Comparison of ENCODE assay signal across 16 cellular contexts in the genomic region with DNA sequence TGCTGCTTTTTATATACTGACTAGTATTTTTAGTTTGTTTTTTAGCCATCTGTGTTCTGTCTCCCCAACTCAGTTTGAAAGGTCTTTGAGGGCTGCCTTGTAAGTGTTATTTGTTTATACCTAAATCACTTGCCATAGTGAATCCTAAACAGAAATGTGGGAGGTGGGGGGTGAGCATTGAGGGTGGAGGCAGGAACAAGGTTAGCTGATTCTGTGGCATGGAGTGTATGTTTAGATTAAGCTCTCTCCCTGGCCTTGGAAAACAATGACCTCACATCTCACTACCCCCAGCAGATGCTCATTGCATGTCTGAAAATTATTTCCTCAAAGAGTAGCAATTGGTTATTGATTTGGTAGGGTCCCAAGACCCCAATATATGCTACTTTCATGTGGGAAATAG. TPM values are rescaled to one million over a fixed set of nuclear protein-coding genes. Genes with fewer than 3 reads are reported as not detected.
DNase-seq lines count a peak whose midpoint lies in the region; ATAC-seq and TF ChIP-seq lines count a peak whose summit lies in the region.
"Had no signal": no experiment of that assay in that cellular context is flagged by ENCODE, and none has a peak within 500 bp of the region (broad histone marks: within the 10 kb centered on the region; RNA-seq: fewer than 3 reads in every experiment).

No MANE protein-coding gene starts in this region.

- H3K4me3 ChIP-seq in IMR-90 (ENCODE audit: insufficient read depth, low read depth, low read length), result no peak overlapping the region
- H3K4me3 ChIP-seq: A549, GM23338, HAP-1 had no signal

- in situ Hi-C loops in IMR-90 (cut with MboI; ENCODE audit: low sequenced_read_pairs), result loop anchor here (10.0 to 25.0 kb wide), 4 partner anchors 315 to 1025 kb away; a partner anchor contains a TSS

- peaks cover 15% of the 10 kb centered on the region for H3K4me1 ChIP-seq in IMR-90 (ENCODE audit: control insufficient read depth, insufficient read depth, low read length)
- H3K4me1 ChIP-seq: BE2C, HAP-1 had no signal

- no peak for TF ChIP-seq RAD21 in IMR-90 (IDR thresholded peaks at IDR 0.05; ENCODE audit: low read length)

- peaks cover 4% of the 10 kb centered on the region; the same call in 1 of the 2 replicates for H3K9me1 ChIP-seq in IMR-90 (ENCODE audit: insufficient read depth, low read length)

- H4K5ac ChIP-seq in IMR-90 (ENCODE audit: low read depth, low read length), result no peak overlapping the region

- H4K20me1 ChIP-seq in IMR-90 (ENCODE audit: insufficient read depth, low read length), result no peaks in the 10 kb centered on the region

- H3K9me3 Mint-ChIP-seq in neural crest cell, result no peaks in the 10 kb centered on the region
- H3K9me3 Mint-ChIP-seq: GM23338, HFFc6 had no signal

- POLR2A ChIA-PET in IMR-90 (lab: Charles Lee; ENCODE audit: unreplicated experiment), result no interaction called here

- peak overlapping the region; percentile 11; the same call in 1 of the 2 replicates for H2BK120ac ChIP-seq in IMR-90 (ENCODE audit: low read depth, low read length)

- H3K36me3 ChIP-seq in IMR-90 (ENCODE audit: control insufficient read depth, insufficient read depth, low read length), result no peaks in the 10 kb centered on the region; the same call in 1 of the 2 replicates
- H3K36me3 ChIP-seq: BE2C, HAP-1 had no signal

- H3K4me2 ChIP-seq in IMR-90 (ENCODE audit: low read depth, low read length), result no peak overlapping the region

- no peak overlapping the region for H3K23ac ChIP-seq in IMR-90 (ENCODE audit: low read depth, low read length)

- no peak overlapping the region for H4K91ac ChIP-seq in IMR-90 (ENCODE audit: insufficient read depth, low read depth, low read length)

- H2AK9ac ChIP-seq in IMR-90 (replicated peaks; ENCODE audit: low read depth, low read length, poor library complexity), result no peak overlapping the region

- no peaks in the 10 kb centered on the region for H3K27me3 ChIP-seq in IMR-90 (ENCODE audit: control insufficient read depth, insufficient read depth, low read length)
- H3K27me3 ChIP-seq: BE2C had no signal

- no peak for TF ChIP-seq CTCF in IMR-90 (conservative IDR thresholded peaks at IDR 0.05; ENCODE audit: low read depth, low read length)
- TF ChIP-seq CTCF in neural crest cell (conservative IDR thresholded peaks at IDR 0.05), result no peak

- no peak overlapping the region for H3K56ac ChIP-seq in IMR-90 (ENCODE audit: extremely low read depth, insufficient read depth, low read length)

- no peak for TF ChIP-seq POLR2A in IMR-90 (IDR thresholded peaks at IDR 0.05; ENCODE audit: low read depth, low read length)

- H3K4ac ChIP-seq in IMR-90 (ENCODE audit: low read depth, low read length), result peak overlapping the region; percentile 21; the same call in 1 of the 2 replicates

- peaks cover 4 to 25% of the 10 kb centered on the region in 2 experiments; a peak in 3 of 4 replicates for H3K79me1 ChIP-seq in IMR-90 (ENCODE audit: low read depth in 1 of 2, low read length in 2 of 2)

- H3K27me3 Mint-ChIP-seq in neural crest cell (ENCODE audit: low read depth), result no peaks in the 10 kb centered on the region

- H3K9ac ChIP-seq in IMR-90 (ENCODE audit: low read depth, low read length), result no peak overlapping the region

- H3K4me1 Mint-ChIP-seq in neural crest cell, result peaks cover 68% of the 10 kb centered on the region
- H3K4me1 Mint-ChIP-seq: CD8-positive, alpha-beta memory T cell had no signal

- peak; percentile 44 for DNase-seq in Daoy (ENCODE audit: low read depth)
- DNase-seq in IMR-90, result peak; percentile 53
- DNase-seq in kidney glomerular epithelial cell (lab: John Stamatoyannopoulos, UW), result peak; percentile 9
- DNase-seq in neural crest cell (ENCODE audit: low read depth, low spot score), result no peak
- no peak for DNase-seq in COLO668 (lab: John Stamatoyannopoulos, UW; ENCODE audit: unreplicated experiment)
- DNase-seq in head of caudate nucleus, result no peak
- DNase-seq: BE2C; CD8-positive, alpha-beta memory T cell; DMS79; EL; HFFc6 had no signal

- H3K4me3 Mint-ChIP-seq in neural crest cell, result peak overlapping the region; percentile 93
- H3K4me3 Mint-ChIP-seq: CD8-positive, alpha-beta memory T cell; GM23338; HFFc6 had no signal

- H3K36me3 Mint-ChIP-seq in neural crest cell (ENCODE audit: low read depth), result no peaks in the 10 kb centered on the region
- H3K36me3 Mint-ChIP-seq: CD8-positive, alpha-beta memory T cell had no signal

- H3K14ac ChIP-seq in IMR-90 (replicated peaks; ENCODE audit: low read depth, low read length), result no peak overlapping the region

- no peak overlapping the region; the same call in 1 of the 2 replicates for H3K27ac ChIP-seq in IMR-90 (ENCODE audit: insufficient read depth, low read length)
- H3K27ac ChIP-seq: A549 had no signal

- CTCF ChIA-PET in IMR-90 (lab: Yijun Ruan, JAX), result no interaction called here

- no TSS peak for BruUV-seq in IMR-90 (replicated peaks; lab: Mats Ljungman, UMichigan)

- peak overlapping the region; percentile 45; the same call in 2 of the 3 replicates for H2BK15ac ChIP-seq in IMR-90 (ENCODE audit: low read depth, low read length)

- H2BK5ac ChIP-seq in IMR-90 (ENCODE audit: low read depth, low read length, poor library complexity, severe bottlenecking), result no peak overlapping the region

- H3K9me3 ChIP-seq in IMR-90 (ENCODE audit: control insufficient read depth, insufficient read depth, low read length), result no peaks in the 10 kb centered on the region
- H3K9me3 ChIP-seq: A549, BE2C, HAP-1 had no signal

- intact Hi-C loops in IMR-90 (cut with micrococcal nuclease) (loop anchor here (2.0 to 10.0 kb wide), 3 partner anchors 105 to 775 kb away; no protein-coding TSS in a partner anchor), head of caudate nucleus (cut with DNase I) (loop anchor here (10.0 kb wide), 2 partner anchors 215 to 1025 kb away; no protein-coding TSS in a partner anchor)

- H4K8ac ChIP-seq in IMR-90 (ENCODE audit: low read depth in 2 of 2, low read length in 2 of 2), result peak overlapping the region in 1 of 2 experiments; percentile 26; a peak in 3 of 4 replicates

- H2AK5ac ChIP-seq in IMR-90 (ENCODE audit: low read depth, low read length), result no peak overlapping the region; the same call in 1 of the 2 replicates

- ATAC-seq in IMR-90 (ENCODE audit: low read depth) (no peak), HG03139 (IDR thresholded peaks at IDR 0.05; ENCODE audit: unreplicated experiment) (no peak), HG02623 (IDR thresholded peaks at IDR 0.05; ENCODE audit: unreplicated experiment) (no peak)
- ATAC-seq: GM23338 had no signal

- H3K27ac Mint-ChIP-seq in neural crest cell (ENCODE audit: unreplicated experiment), result peak overlapping the region; percentile 54
- H3K27ac Mint-ChIP-seq: CD8-positive, alpha-beta memory T cell; GM23338; HFFc6 had no signal

- dilution Hi-C loops in IMR-90 (cut with HindIII; ENCODE audit: low sequenced_read_pairs, unreplicated experiment), result no loop called here

- H2BK20ac ChIP-seq in IMR-90 (ENCODE audit: low read depth, low read length), result peak overlapping the region; percentile 35

- no peak overlapping the region for H2AFZ ChIP-seq in IMR-90 (replicated peaks; ENCODE audit: low read length, poor library complexity)

- peak overlapping the region; percentile 87 for H3K18ac ChIP-seq in IMR-90 (ENCODE audit: low read depth, low read length)

TF ChIP-seq in IMR-90, 13 proteins besides CTCF, POLR2A, EP300 and RAD21:
- TF ChIP-seq SMC3 (IDR thresholded peaks at IDR 0.05; ENCODE audit: low read depth, low read length), result no peak
- TF ChIP-seq MXI1 (IDR thresholded peaks at IDR 0.05; ENCODE audit: borderline replicate concordance, low read depth, low read length), result no peak
- TF ChIP-seq CHD1 (IDR thresholded peaks at IDR 0.05; ENCODE audit: low read depth, low read length), result no peak
- TF ChIP-seq, protein P1, sequence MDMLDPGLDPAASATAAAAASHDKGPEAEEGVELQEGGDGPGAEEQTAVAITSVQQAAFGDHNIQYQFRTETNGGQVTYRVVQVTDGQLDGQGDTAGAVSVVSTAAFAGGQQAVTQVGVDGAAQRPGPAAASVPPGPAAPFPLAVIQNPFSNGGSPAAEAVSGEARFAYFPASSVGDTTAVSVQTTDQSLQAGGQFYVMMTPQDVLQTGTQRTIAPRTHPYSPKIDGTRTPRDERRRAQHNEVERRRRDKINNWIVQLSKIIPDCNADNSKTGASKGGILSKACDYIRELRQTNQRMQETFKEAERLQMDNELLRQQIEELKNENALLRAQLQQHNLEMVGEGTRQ (IDR thresholded peaks at IDR 0.05; ENCODE audit: low read depth, low read length), result no peak
- TF ChIP-seq MAFK (IDR thresholded peaks at IDR 0.05; ENCODE audit: low read depth, low read length), result no peak
- no peak for TF ChIP-seq BHLHE40 (IDR thresholded peaks at IDR 0.05; ENCODE audit: low read depth, low read length)
- TF ChIP-seq, protein P2, sequence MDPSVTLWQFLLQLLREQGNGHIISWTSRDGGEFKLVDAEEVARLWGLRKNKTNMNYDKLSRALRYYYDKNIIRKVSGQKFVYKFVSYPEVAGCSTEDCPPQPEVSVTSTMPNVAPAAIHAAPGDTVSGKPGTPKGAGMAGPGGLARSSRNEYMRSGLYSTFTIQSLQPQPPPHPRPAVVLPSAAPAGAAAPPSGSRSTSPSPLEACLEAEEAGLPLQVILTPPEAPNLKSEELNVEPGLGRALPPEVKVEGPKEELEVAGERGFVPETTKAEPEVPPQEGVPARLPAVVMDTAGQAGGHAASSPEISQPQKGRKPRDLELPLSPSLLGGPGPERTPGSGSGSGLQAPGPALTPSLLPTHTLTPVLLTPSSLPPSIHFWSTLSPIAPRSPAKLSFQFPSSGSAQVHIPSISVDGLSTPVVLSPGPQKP (IDR thresholded peaks at IDR 0.05; ENCODE audit: borderline replicate concordance, low read depth, low read length), result no peak
- no peak for TF ChIP-seq FOS (IDR thresholded peaks at IDR 0.05; ENCODE audit: low read depth, low read length)
- TF ChIP-seq RFX5 (IDR thresholded peaks at IDR 0.05; ENCODE audit: low read depth, low read length), result no peak
- TF ChIP-seq MAZ (IDR thresholded peaks at IDR 0.05; ENCODE audit: borderline replicate concordance, low read depth, low read length), result no peak
- no peak for TF ChIP-seq CEBPB (IDR thresholded peaks at IDR 0.05; ENCODE audit: low read depth, low read length)

RNA-seq across cellular contexts. Expression of a gene that starts 1.2 kb away (rescaled TPM):
- total RNA-seq in Daoy (2014; rRNA removed; shearing (Covaris generic)), result 8.4 and 8.8 TPM in 2 replicates
- total RNA-seq in IMR-90 (2012; rRNA removed) (3.9 and 5.3 TPM in 2 replicates), neural crest cell (22.8 and 27.9 TPM in 2 replicates)
- 2.3 and 2.7 TPM in 2 replicates for polyA plus RNA-seq in IMR-90 (2012; rRNA removed)
- 0.97 and 1.5 TPM in 2 replicates for polyA plus RNA-seq in IMR-90 (2012; cell fraction: cytosol; rRNA removed)
- 1.2 and 3.6 TPM in 2 replicates for polyA plus RNA-seq in IMR-90 (2012; cell fraction: nucleus; rRNA removed; ENCODE audit: low replicate concordance)
- total RNA-seq: CD8-positive, alpha-beta memory T cell had no signal
- polyA plus RNA-seq: CD8-positive, alpha-beta memory T cell had no signal

Comparison
In these comparisons a context has a peak if more than half of its experiments do, and no peak if none do; other contexts are left out.
1. DNase-seq: peak in Daoy (single experiment), IMR-90 (single experiment) and kidney glomerular epithelial cell (single experiment); none in neural crest cell (single experiment), COLO668 (single experiment) and head of caudate nucleus (0 of 42).